Comparison of ENCODE assay signal across 8 cellular contexts in genomic region chr15:100438570-100438969, GRCh38.
DNase-seq lines count a peak whose midpoint lies in the region; ATAC-seq and FAIRE-seq lines count a peak whose summit lies in the region.

No MANE protein-coding gene starts in this region.

- DNase-seq in stimulated activated naive CD4-positive, alpha-beta T cell (lab: John Stamatoyannopoulos, UW) = peak in 5 of 6 experiments; percentile 2 to 46 (median 36)
- no peak for DNase-seq in stimulated activated naive CD4-positive, alpha-beta T cell treated with Interleukin-2 at 50 U/mL for 16 hours (lab: John Stamatoyannopoulos, UW)
- DNase-seq in NCI-H2029 (lab: John Stamatoyannopoulos, UW) (peak; percentile 63), amniotic epithelial cell (ENCODE audit: low read depth) (peak; percentile 34), middle frontal gyrus (ENCODE audit: extremely low spot score, low spot score) (peak; percentile 3), dedifferentiated amniotic fluid mesenchymal stem cell (ENCODE audit: extremely low spot score) (no peak), urothelium cell line (ENCODE audit: low spot score) (no peak)

- no peak for ATAC-seq in GM19023 (IDR thresholded peaks at IDR 0.05; ENCODE audit: unreplicated experiment)

- FAIRE-seq in urothelium cell line (lab: Jason Lieb, UNC) = no peak

Comparison
In these comparisons a context has a peak if more than half of its experiments do, and no peak if none do; other contexts are left out.
1. DNase-seq: peak in stimulated activated naive CD4-positive, alpha-beta T cell (5 of 6), NCI-H2029 (single experiment), amniotic epithelial cell (single experiment) and middle frontal gyrus (single experiment); none in stimulated activated naive CD4-positive, alpha-beta T cell treated with Interleukin-2 at 50 U/mL for 16 hours (single experiment), dedifferentiated amniotic fluid mesenchymal stem cell (single experiment) and urothelium cell line (single experiment).